Comparison of ENCODE assay signal across 12 cellular contexts in genomic region chr16:50300942-50301625, GRCh38. TPM values are rescaled to one million over a fixed set of nuclear protein-coding genes. Genes with fewer than 3 reads are reported as not detected.
DNase-seq lines count a peak whose midpoint lies in the region; ATAC-seq, FAIRE-seq and TF ChIP-seq lines count a peak whose summit lies in the region.
"Had no signal": no experiment of that assay in that cellular context is flagged by ENCODE, and none has a peak within 500 bp of the region (broad histone marks: within the 10 kb centered on the region; RNA-seq: fewer than 3 reads in every experiment).

No MANE protein-coding gene starts in this region.

- DNase-seq in GM12892 (ENCODE audit: insufficient read length) (peak; percentile 25), smooth muscle cell (lab: John Stamatoyannopoulos, UW; ENCODE audit: unreplicated experiment) (no peak), hypothalamus (lab: John Stamatoyannopoulos, UW) (no peak)
- DNase-seq: activated CD4-positive, alpha-beta T cell treated with anti-CD3 and anti-CD28 coated beads for 4 hours; activated T-cell treated with anti-CD3 and anti-CD28 coated beads, Interleukin-2, amount 50 U/mL, for 72 hours; stimulated activated CD4-positive, alpha-beta T cell treated with anti-CD3 and anti-CD28 coated beads, Interleukin-2, amount 100 ng/mL, for 48 hours had no signal

- peak overlapping the region; percentile 36 for H3K4me2 ChIP-seq in smooth muscle cell

- FAIRE-seq in GM12892 (lab: Jason Lieb, UNC): no peak
- FAIRE-seq: endometrium had no signal

- H3K27ac ChIP-seq in gastroesophageal sphincter (peak overlapping the region in 3 of 4 donors; percentile 45 to 72 (median 61)), smooth muscle cell (ENCODE audit: low read depth) (peak overlapping the region; percentile 96)
- H3K27ac ChIP-seq: body of pancreas had no signal

- H3K9me3 ChIP-seq in gastroesophageal sphincter (no peaks in the 10 kb centered on the region), smooth muscle cell (replicated peaks; ENCODE audit: low read depth) (no peaks in the 10 kb centered on the region)
- H3K9me3 ChIP-seq: body of pancreas had no signal

- ATAC-seq in gastroesophageal sphincter (peak; percentile 47), GM19452 (IDR thresholded peaks at IDR 0.05; ENCODE audit: unreplicated experiment) (no peak), HG02798 (IDR thresholded peaks at IDR 0.05; ENCODE audit: poor library complexity, unreplicated experiment) (no peak)
- ATAC-seq: activated T-cell treated with anti-CD3 and anti-CD28 coated beads, Interleukin-2, amount 50 U/mL, for 72 hours; body of pancreas had no signal

- peak overlapping the region; percentile 20; the same call in 1 of the 2 replicates for H3K4me3 ChIP-seq in WI38 (ENCODE audit: low read depth, low read length)
- H3K4me3 ChIP-seq in gastroesophageal sphincter: no peak overlapping the region
- no peak overlapping the region for H3K4me3 ChIP-seq in smooth muscle cell
- H3K4me3 ChIP-seq: body of pancreas had no signal

- H3K27me3 ChIP-seq in gastroesophageal sphincter (no peaks in the 10 kb centered on the region), smooth muscle cell (ENCODE audit: low read depth) (no peaks in the 10 kb centered on the region)
- H3K27me3 ChIP-seq: body of pancreas had no signal

- H2AFZ ChIP-seq in smooth muscle cell (ENCODE audit: low read depth): no peak overlapping the region

- 69% methylated on average over 11 of the region's 23 CpGs; no CpG with 5 or more reads in 1 of the 2 donors for WGBS in gastroesophageal sphincter (ENCODE audit: low coverage in 1 of 2), 2 donors
- WGBS in smooth muscle cell (ENCODE audit: low lambda C conversion rate): 78% methylated on average over 23 of the region's 23 CpGs

- no peaks in the 10 kb centered on the region for H3F3A ChIP-seq in smooth muscle cell (ENCODE audit: low read depth)

- peaks cover 0 to 20% of the 10 kb centered on the region in 2 donors for H3K36me3 ChIP-seq in gastroesophageal sphincter
- no peaks in the 10 kb centered on the region for H3K36me3 ChIP-seq in smooth muscle cell (ENCODE audit: low read depth)

- TF ChIP-seq CTCF in WI38 (IDR thresholded peaks at IDR 0.05; ENCODE audit: low read depth, low read length) (no peak), gastroesophageal sphincter (IDR thresholded peaks at IDR 0.05) (no peak), smooth muscle cell (IDR thresholded peaks at IDR 0.05; ENCODE audit: borderline replicate concordance, insufficient read depth, poor library complexity, severe bottlenecking) (no peak)

- H4K20me1 ChIP-seq in smooth muscle cell (ENCODE audit: low read depth): no peaks in the 10 kb centered on the region

- H3K4me1 ChIP-seq in gastroesophageal sphincter (peaks cover 0 to 17% (median 4%) of the 10 kb centered on the region in 3 donors), smooth muscle cell (ENCODE audit: low read depth) (no peaks in the 10 kb centered on the region)
- H3K4me1 ChIP-seq: body of pancreas had no signal

- H3K79me2 ChIP-seq in smooth muscle cell (ENCODE audit: low read depth): no peaks in the 10 kb centered on the region

- TF ChIP-seq POLR2A in GM12892 (IDR thresholded peaks at IDR 0.05; ENCODE audit: low read depth, low read length) (no peak), gastroesophageal sphincter (IDR thresholded peaks at IDR 0.05) (no peak)

- no peak for TF ChIP-seq EP300 in gastroesophageal sphincter (IDR thresholded peaks at IDR 0.05)

- H3K9ac ChIP-seq in smooth muscle cell (ENCODE audit: low read depth): peak overlapping the region; percentile 66

RNA-seq across cellular contexts. Expression of gene ADCY7, which starts 34.7 kb away (rescaled TPM):
- 21.9 TPM for polyA plus RNA-seq in GM12892 (2012; ENCODE audit: missing spikeins)
- 10 to 100 TPM; 12.7 to 23.5 (median 19.3) TPM for total RNA-seq in gastroesophageal sphincter
- total RNA-seq in smooth muscle cell: 31.6 and 37.1 TPM in 2 replicates
- polyA plus RNA-seq in smooth muscle cell: 28.1 and 30.7 TPM in 2 replicates
